8 cellular contexts compared by ENCODE assay signal in genomic region chr11:76669901-76670474, GRCh38. TPM values are rescaled to one million over a fixed set of nuclear protein-coding genes. Genes with fewer than 3 reads are reported as not detected.
DNase-seq lines count a peak whose midpoint lies in the region; ATAC-seq and TF ChIP-seq lines count a peak whose summit lies in the region.

No MANE protein-coding gene starts in this region.

- intact Hi-C loops in mucosa of descending colon (cut with DNase I, micrococcal nuclease), result no loop called here

- H3K27ac ChIP-seq in HUES6 (ENCODE audit: low read depth, low read length), result no peak overlapping the region

- H3K36me3 ChIP-seq in HUES6 (ENCODE audit: control insufficient read depth, insufficient read depth, low read length), result no peaks in the 10 kb centered on the region
- no peaks in the 10 kb centered on the region for H3K36me3 ChIP-seq in mucosa of descending colon (ENCODE audit: low read depth)

- peak overlapping the region; percentile 68 for H3K4me3 ChIP-seq in HUES6 (ENCODE audit: low read depth, low read length)
- peak overlapping the region; percentile 35 for H3K4me3 ChIP-seq in mucosa of descending colon

- H3K27me3 ChIP-seq in HUES6 (ENCODE audit: control insufficient read depth, insufficient read depth, low read length), result peaks cover 39% of the 10 kb centered on the region

- H3K9me3 ChIP-seq in HUES6 (ENCODE audit: control insufficient read depth, insufficient read depth, low read depth, low read length) (no peaks in the 10 kb centered on the region), mucosa of descending colon (no peaks in the 10 kb centered on the region)

- peak overlapping the region; percentile 45 for H3K9ac ChIP-seq in HUES6 (ENCODE audit: low read length)

- peak; percentile 31 for ATAC-seq in mucosa of descending colon
- no peak for ATAC-seq in HG02973 (IDR thresholded peaks at IDR 0.05; ENCODE audit: unreplicated experiment)

- DNase-seq in ACHN (peak; percentile 32), dermis blood vessel endothelial cell (peak; percentile 82), mucosa of descending colon (peak in 2 of 3 donors; percentile 25 to 51), pons (ENCODE audit: low spot score) (no peak), NCI-H345 treated with DMSO at 0.1 percent for 48 hours (lab: John Stamatoyannopoulos, UW; ENCODE audit: unreplicated experiment) (no peak)
- no peak for DNase-seq in stimulated activated CD4-positive, alpha-beta T cell treated with anti-CD3 and anti-CD28 coated beads, Interleukin-4, amount 100 ng/mL, for 1 hour

- peaks cover 22% of the 10 kb centered on the region; the same call in 1 of the 2 replicates for H3K4me1 ChIP-seq in HUES6 (ENCODE audit: control insufficient read depth, insufficient read depth, low read length)
- peaks cover 13% of the 10 kb centered on the region for H3K4me1 ChIP-seq in mucosa of descending colon (ENCODE audit: low read depth)

- TF ChIP-seq CTCF in mucosa of descending colon (IDR thresholded peaks at IDR 0.05), result no peak

- in situ Hi-C loops in ACHN (cut with HindIII; ENCODE audit: low pct_ligation_motif_present, low pct_unique_long_range_greater_than_20kb, low sequenced_read_pairs), result no loop called here

RNA-seq across cellular contexts. Expression of gene LRRC32, which starts 0.6 kb away (rescaled TPM):
- 80.8 and 98.6 TPM in 2 replicates for total RNA-seq in dermis blood vessel endothelial cell
- total RNA-seq in mucosa of descending colon, result 10 to 100 TPM; 10.4 to 20.3 (median 18.6) TPM

Comparison
In these comparisons a context has a peak if more than half of its experiments do, and no peak if none do; other contexts are left out.
1. DNase-seq: peak in ACHN (single experiment), dermis blood vessel endothelial cell (single experiment) and mucosa of descending colon (2 of 3); none in pons (single experiment), stimulated activated CD4-positive, alpha-beta T cell treated with anti-CD3 and anti-CD28 coated beads, Interleukin-4, amount 100 ng/mL, for 1 hour (single experiment) and NCI-H345 treated with DMSO at 0.1 percent for 48 hours (single experiment).